Comparison of ENCODE assay signal across 3 cellular contexts in the genomic region with DNA sequence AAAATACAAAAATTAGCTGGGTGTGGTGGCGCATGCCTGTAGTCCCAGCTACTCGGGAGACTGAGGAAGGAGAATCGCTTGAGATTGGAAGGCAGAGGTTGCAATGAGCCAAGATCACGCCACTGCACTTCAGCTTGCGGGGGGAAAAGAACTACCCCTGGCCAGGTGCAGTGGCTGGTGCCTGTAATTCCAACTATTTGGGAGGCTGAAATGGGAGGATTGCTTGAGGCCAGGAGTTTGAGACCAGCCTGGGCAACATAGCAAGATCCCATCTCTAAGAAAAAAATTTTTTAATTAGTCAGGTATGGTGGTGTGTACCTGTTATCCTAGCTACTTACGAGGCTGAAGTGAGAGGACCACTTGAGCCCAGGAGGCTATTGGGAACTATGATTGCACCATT. TPM values are rescaled to one million over a fixed set of nuclear protein-coding genes. Genes with fewer than 3 reads are reported as not detected.
"Had no signal": no experiment of that assay in that cellular context is flagged by ENCODE, and none has a peak within 500 bp of the region (broad histone marks: within the 10 kb centered on the region; RNA-seq: fewer than 3 reads in every experiment).

No MANE protein-coding gene starts in this region.

RNA-seq across cellular contexts. Expression of a gene that starts 34.8 kb away (rescaled TPM):
- total RNA-seq: SJCRH30 had no signal

RNA-seq across cellular contexts. Expression of a gene that starts 59.7 kb away (rescaled TPM):
- total RNA-seq: Right ventricle myocardium inferior, RPMI7951 had no signal
